Comparison of ENCODE assay signal across 8 cellular contexts in the genomic region with DNA sequence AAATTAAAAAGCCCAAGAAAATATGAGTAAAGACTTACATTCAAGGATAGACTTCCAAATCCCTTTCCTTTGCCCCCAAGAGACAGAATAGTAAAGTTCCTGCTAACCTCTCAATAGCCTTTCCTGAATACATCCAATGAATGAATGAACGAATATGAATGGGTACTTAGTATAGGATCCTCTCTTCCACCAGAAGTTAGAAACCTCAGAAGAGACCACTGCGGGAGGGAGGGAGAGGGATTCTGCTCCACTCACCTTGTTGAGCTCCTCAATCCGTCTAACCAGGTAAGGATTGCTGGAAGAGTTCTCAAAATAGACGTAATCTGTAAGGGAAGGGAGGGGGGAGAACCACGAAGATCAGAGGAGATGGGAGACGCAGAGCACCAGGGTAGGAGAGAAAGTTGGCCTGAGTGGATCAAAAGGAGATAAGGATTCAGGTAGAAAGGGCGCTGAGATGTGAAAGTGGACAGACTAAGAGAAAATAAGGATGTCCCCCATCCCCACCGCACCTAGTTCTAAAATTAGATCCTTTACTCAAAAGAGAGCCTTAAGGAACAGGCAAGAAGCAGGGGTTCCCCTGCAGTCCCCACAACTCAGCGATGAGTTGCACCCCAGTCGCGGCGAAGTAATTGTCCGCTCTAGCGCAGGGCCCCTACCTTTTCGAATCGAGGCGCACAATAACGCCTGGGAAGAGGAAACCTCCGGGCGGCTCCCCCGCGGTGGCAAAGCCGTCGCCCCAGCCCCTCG. TPM values are rescaled to one million over a fixed set of nuclear protein-coding genes. Genes with fewer than 3 reads are reported as not detected.
DNase-seq lines count a peak whose midpoint lies in the region; ATAC-seq, FAIRE-seq and TF ChIP-seq lines count a peak whose summit lies in the region.

No MANE protein-coding gene starts in this region.

- H2AFZ ChIP-seq in endothelial cell of umbilical vein (ENCODE audit: low read depth, low read length) (no peak overlapping the region), parathyroid adenoma (peak overlapping the region; percentile 83)

- peak overlapping the region; percentile 98 for H3K27ac ChIP-seq in Panc1 (ENCODE audit: low read length)
- H3K27ac ChIP-seq in endothelial cell of umbilical vein (ENCODE audit: insufficient read depth, low read depth, low read length) = peak overlapping the region; percentile 54
- H3K27ac ChIP-seq in parathyroid adenoma = peak overlapping the region; percentile 89

- peaks cover 26% of the 10 kb centered on the region for H3K4me1 ChIP-seq in Panc1 (ENCODE audit: control insufficient read depth, insufficient read depth, low read length)
- H3K4me1 ChIP-seq in endothelial cell of umbilical vein (ENCODE audit: control insufficient read depth, extremely low read depth, insufficient read depth, low read length) = peaks cover 19% of the 10 kb centered on the region
- H3K4me1 ChIP-seq in parathyroid adenoma = no peaks in the 10 kb centered on the region

- H3K9ac ChIP-seq in endothelial cell of umbilical vein (replicated peaks; ENCODE audit: extremely low read depth, insufficient read depth, low read length) = peak overlapping the region; percentile 89
- peak overlapping the region; percentile 31 for H3K9ac ChIP-seq in parathyroid adenoma

- dilution Hi-C loops in endothelial cell of umbilical vein (cut with MboI; ENCODE audit: extremely low pct_ligation_motif_present, low sequenced_read_pairs) = no loop called here

- H3K4me2 ChIP-seq in endothelial cell of umbilical vein (ENCODE audit: insufficient read depth, low read length) (peak overlapping the region; percentile 89), parathyroid adenoma (ENCODE audit: low read length) (peak overlapping the region; percentile 74)

- intact Hi-C loops in Panc1 (cut with micrococcal nuclease; ENCODE audit: unreplicated experiment) (no loop called here), endothelial cell of umbilical vein (cut with micrococcal nuclease) (loop anchor here (1.0 to 2.0 kb wide), 2 partner anchors 12 to 106 kb away; a partner anchor contains a TSS)

- in situ Hi-C loops in Panc1 (cut with HindIII; ENCODE audit: low pct_unique_long_range_greater_than_20kb, low sequenced_read_pairs) = no loop called here

- no peak for TF ChIP-seq POLR2A in endothelial cell of umbilical vein (IDR thresholded peaks at IDR 0.05; ENCODE audit: low read depth, low read length)

- CTCF ChIA-PET in Panc1 (lab: Charles Lee) = no interaction called here
- CTCF ChIA-PET in endothelial cell of umbilical vein (lab: Charles Lee) = interaction anchor here (1.0 to 3.8 kb wide), 4 partner anchors 8 to 26 kb away, joined by 3 to 29 read pairs (median 12); a partner anchor contains a TSS

- H3K4me3 ChIP-seq in GM12875 (ENCODE audit: low read depth, low read length) (peak overlapping the region; percentile 99), Panc1 (ENCODE audit: low read depth in 2 of 2, low read length in 2 of 2) (peak overlapping the region; percentile 70 to 76), endothelial cell of umbilical vein (replicated peaks in 1 of 3; ENCODE audit: insufficient read depth in 1 of 3, low read depth in 1 of 3, low read length in 3 of 3) (peak overlapping the region; percentile 61 to 98 (median 92)), parathyroid adenoma (ENCODE audit: low read depth, low read length) (peak overlapping the region; percentile 88)

- peaks cover 45% of the 10 kb centered on the region for H3K79me2 ChIP-seq in endothelial cell of umbilical vein (ENCODE audit: control insufficient read depth, insufficient read depth, low read length)
- H3K79me2 ChIP-seq in parathyroid adenoma = no peaks in the 10 kb centered on the region

- H4K20me1 ChIP-seq in endothelial cell of umbilical vein (replicated peaks; ENCODE audit: control insufficient read depth, extremely low read depth, insufficient read depth, low read length) = no peaks in the 10 kb centered on the region

- no peak for FAIRE-seq in endothelial cell of umbilical vein (lab: Jason Lieb, UNC)

- POLR2A ChIA-PET in Panc1 (lab: Charles Lee) = interaction anchor here (0.5 to 1.9 kb wide), 6 partner anchors 9 to 188 kb away, joined by 3 to 8 read pairs (median 6); a partner anchor contains a TSS
- POLR2A ChIA-PET in endothelial cell of umbilical vein (lab: Charles Lee) = interaction anchor here (1.4 to 2.1 kb wide), 4 partner anchors 9 to 241 kb away, joined by 5 to 19 read pairs (median 12); a partner anchor contains a TSS

- no peak for TF ChIP-seq CTCF in GM12875 (IDR thresholded peaks at IDR 0.05; ENCODE audit: borderline replicate concordance, insufficient read depth, low read depth, low read length)
- no peak for TF ChIP-seq CTCF in Panc1 (IDR thresholded peaks at IDR 0.05)
- no peak for TF ChIP-seq CTCF in endothelial cell of umbilical vein (IDR thresholded peaks at IDR 0.05; ENCODE audit: extremely low read depth in 1 of 2, insufficient read depth in 1 of 2, low read depth in 1 of 2, low read length in 2 of 2)
- no peak for TF ChIP-seq CTCF in parathyroid adenoma (IDR thresholded peaks at IDR 0.05)

- no peaks in the 10 kb centered on the region for H3K27me3 ChIP-seq in Panc1 (ENCODE audit: control insufficient read depth, insufficient read depth, low read length)
- H3K27me3 ChIP-seq in endothelial cell of umbilical vein (ENCODE audit: control insufficient read depth in 2 of 2, insufficient read depth in 2 of 2, low read length in 2 of 2) = no peaks in the 10 kb centered on the region
- H3K27me3 ChIP-seq in parathyroid adenoma (ENCODE audit: control insufficient read depth, insufficient read depth, low read length) = no peaks in the 10 kb centered on the region

- H3K9me3 ChIP-seq in Panc1 (ENCODE audit: control insufficient read depth, insufficient read depth, low read depth, low read length) (no peaks in the 10 kb centered on the region), endothelial cell of umbilical vein (replicated peaks; ENCODE audit: control insufficient read depth, insufficient read depth, low read length) (no peaks in the 10 kb centered on the region), parathyroid adenoma (ENCODE audit: control insufficient read depth, low read length) (no peaks in the 10 kb centered on the region)

- BruUV-seq in Panc1 (replicated peaks; lab: Mats Ljungman, UMichigan) (no TSS peak), endothelial cell of umbilical vein (replicated peaks; lab: Mats Ljungman, UMichigan) (TSS peak; percentile 47)

- H3K9me1 ChIP-seq in endothelial cell of umbilical vein (replicated peaks; ENCODE audit: control insufficient read depth, extremely low read depth, insufficient read depth, low read length) = no peaks in the 10 kb centered on the region

- no peak for DNase-seq in Panc1 (ENCODE audit: low read depth, low spot score)
- DNase-seq in endothelial cell of umbilical vein (ENCODE audit: low read depth, low spot score) = peak; percentile 19
- DNase-seq in NCI-H2227 (lab: John Stamatoyannopoulos, UW; ENCODE audit: unreplicated experiment) = no peak

- H3K36me3 ChIP-seq in Panc1 (ENCODE audit: control insufficient read depth, insufficient read depth, low read length) (peaks cover 27% of the 10 kb centered on the region), endothelial cell of umbilical vein (ENCODE audit: control insufficient read depth in 2 of 2, extremely low read depth in 1 of 2, insufficient read depth in 2 of 2, low read length in 2 of 2) (peaks cover 20 to 29% of the 10 kb centered on the region in 2 experiments), parathyroid adenoma (ENCODE audit: control insufficient read depth, insufficient read depth, low read length) (no peaks in the 10 kb centered on the region)

- no peak for ATAC-seq in Panc1
- no peak for ATAC-seq in HG02852 (IDR thresholded peaks at IDR 0.05; ENCODE audit: unreplicated experiment)
- no peak for ATAC-seq in HG02623 (IDR thresholded peaks at IDR 0.05; ENCODE audit: unreplicated experiment)
- ATAC-seq in HG02884 (IDR thresholded peaks at IDR 0.05; ENCODE audit: unreplicated experiment) = no peak

RNA-seq across cellular contexts. Expression of a gene that starts 1.1 kb away (rescaled TPM):
- total RNA-seq in Panc1 (2021; ENCODE audit: unreplicated experiment) = 163 TPM
- polyA plus RNA-seq in Panc1 (2012; ENCODE audit: insufficient read length) = 129 TPM
- total RNA-seq in endothelial cell of umbilical vein = 166 and 176 TPM in 2 replicates
- polyA plus RNA-seq in endothelial cell of umbilical vein = 30.2 and 40.4 TPM in 2 replicates
- 30.0 and 32.2 TPM in 2 replicates for polyA plus RNA-seq in endothelial cell of umbilical vein (2011; cell fraction: cytosol; rRNA removed)
- 111 and 132 TPM in 2 replicates for polyA plus RNA-seq in endothelial cell of umbilical vein (2011; cell fraction: nucleus; rRNA removed)
- polyA plus RNA-seq in endothelial cell of umbilical vein (2012) = 108 and 120 TPM in 2 replicates
- polyA minus RNA-seq in endothelial cell of umbilical vein = 91.6 and 95.5 TPM in 2 replicates
- 51.8 TPM for polyA minus RNA-seq in endothelial cell of umbilical vein (2011; cell fraction: cytosol; rRNA and poly(A)+ RNA removed)
- polyA minus RNA-seq in endothelial cell of umbilical vein (2011; cell fraction: nucleus; rRNA and poly(A)+ RNA removed) = 40.3 and 57.1 TPM in 2 replicates

RNA-seq across cellular contexts. Expression of a gene that starts 9.2 kb away (rescaled TPM):
- total RNA-seq in Panc1 (2021; ENCODE audit: unreplicated experiment) (19.9 TPM), endothelial cell of umbilical vein (16.9 and 17.8 TPM in 2 replicates)
- 21.9 TPM for polyA plus RNA-seq in Panc1 (2012; ENCODE audit: insufficient read length)
- 11.5 and 12.7 TPM in 2 replicates for polyA plus RNA-seq in endothelial cell of umbilical vein
- 7.1 and 9.3 TPM in 2 replicates for polyA plus RNA-seq in endothelial cell of umbilical vein (2011; cell fraction: cytosol; rRNA removed)
- polyA plus RNA-seq in endothelial cell of umbilical vein (2011; cell fraction: nucleus; rRNA removed) = 45.0 and 48.0 TPM in 2 replicates
- 10.6 and 12.9 TPM in 2 replicates for polyA plus RNA-seq in endothelial cell of umbilical vein (2012)
- 8.6 and 9.0 TPM in 2 replicates for polyA minus RNA-seq in endothelial cell of umbilical vein
- 16.0 TPM for polyA minus RNA-seq in endothelial cell of umbilical vein (2011; cell fraction: cytosol; rRNA and poly(A)+ RNA removed)
- polyA minus RNA-seq in endothelial cell of umbilical vein (2011; cell fraction: nucleus; rRNA and poly(A)+ RNA removed) = 5.2 and 7.6 TPM in 2 replicates

RNA-seq across cellular contexts. Expression of a gene that starts 12.0 kb away (rescaled TPM):
- total RNA-seq in Panc1 (2021; ENCODE audit: unreplicated experiment) (88.8 TPM), endothelial cell of umbilical vein (101 and 110 TPM in 2 replicates)
- polyA plus RNA-seq in Panc1 (2012; ENCODE audit: insufficient read length) = 77.9 TPM
- polyA plus RNA-seq in endothelial cell of umbilical vein = 75.7 and 78.3 TPM in 2 replicates
- 27.7 and 29.7 TPM in 2 replicates for polyA plus RNA-seq in endothelial cell of umbilical vein (2011; cell fraction: cytosol; rRNA removed)
- 297 and 324 TPM in 2 replicates for polyA plus RNA-seq in endothelial cell of umbilical vein (2011; cell fraction: nucleus; rRNA removed)
- 60.5 and 84.3 TPM in 2 replicates for polyA plus RNA-seq in endothelial cell of umbilical vein (2012)
- polyA minus RNA-seq in endothelial cell of umbilical vein = 61.5 and 71.2 TPM in 2 replicates
- polyA minus RNA-seq in endothelial cell of umbilical vein (2011; cell fraction: cytosol; rRNA and poly(A)+ RNA removed) = 19.6 TPM
- polyA minus RNA-seq in endothelial cell of umbilical vein (2011; cell fraction: nucleus; rRNA and poly(A)+ RNA removed) = 36.6 and 42.9 TPM in 2 replicates

RNA-seq across cellular contexts. Expression of a gene that starts 12.5 kb away (rescaled TPM):
- total RNA-seq in Panc1 (2021; ENCODE audit: unreplicated experiment) = 2.7 TPM
- 5.8 TPM for polyA plus RNA-seq in Panc1 (2012; ENCODE audit: insufficient read length)
- 8.2 and 8.8 TPM in 2 replicates for total RNA-seq in endothelial cell of umbilical vein
- 4.8 and 5.3 TPM in 2 replicates for polyA plus RNA-seq in endothelial cell of umbilical vein
- polyA plus RNA-seq in endothelial cell of umbilical vein (2011; cell fraction: cytosol; rRNA removed) = 7.0 and 8.7 TPM in 2 replicates
- 2.7 and 3.5 TPM in 2 replicates for polyA plus RNA-seq in endothelial cell of umbilical vein (2011; cell fraction: nucleus; rRNA removed)
- polyA plus RNA-seq in endothelial cell of umbilical vein (2012) = 7.9 and 11.8 TPM in 2 replicates
- 2.4 and 5.5 TPM in 2 replicates for polyA minus RNA-seq in endothelial cell of umbilical vein
- 4.2 TPM for polyA minus RNA-seq in endothelial cell of umbilical vein (2011; cell fraction: cytosol; rRNA and poly(A)+ RNA removed)
- 0.53 and 0.82 TPM in 2 replicates for polyA minus RNA-seq in endothelial cell of umbilical vein (2011; cell fraction: nucleus; rRNA and poly(A)+ RNA removed)

RNA-seq across cellular contexts. Expression of a gene that starts 21.2 kb away (rescaled TPM):
- total RNA-seq in Panc1 (2021; ENCODE audit: unreplicated experiment) (68.2 TPM), endothelial cell of umbilical vein (31.6 and 35.0 TPM in 2 replicates)
- polyA plus RNA-seq in Panc1 (2012; ENCODE audit: insufficient read length) = 82.8 TPM
- 37.2 and 48.0 TPM in 2 replicates for polyA plus RNA-seq in endothelial cell of umbilical vein
- 21.9 and 31.2 TPM in 2 replicates for polyA plus RNA-seq in endothelial cell of umbilical vein (2011; cell fraction: cytosol; rRNA removed)
- polyA plus RNA-seq in endothelial cell of umbilical vein (2011; cell fraction: nucleus; rRNA removed) = 25.1 and 31.1 TPM in 2 replicates
- 16.2 and 26.3 TPM in 2 replicates for polyA plus RNA-seq in endothelial cell of umbilical vein (2012)
- 7.9 and 9.5 TPM in 2 replicates for polyA minus RNA-seq in endothelial cell of umbilical vein
- polyA minus RNA-seq in endothelial cell of umbilical vein (2011; cell fraction: cytosol; rRNA and poly(A)+ RNA removed) = 31.6 TPM
- polyA minus RNA-seq in endothelial cell of umbilical vein (2011; cell fraction: nucleus; rRNA and poly(A)+ RNA removed) = 5.8 and 6.0 TPM in 2 replicates
